15 cellular contexts compared by ENCODE assay signal in the genomic region with DNA sequence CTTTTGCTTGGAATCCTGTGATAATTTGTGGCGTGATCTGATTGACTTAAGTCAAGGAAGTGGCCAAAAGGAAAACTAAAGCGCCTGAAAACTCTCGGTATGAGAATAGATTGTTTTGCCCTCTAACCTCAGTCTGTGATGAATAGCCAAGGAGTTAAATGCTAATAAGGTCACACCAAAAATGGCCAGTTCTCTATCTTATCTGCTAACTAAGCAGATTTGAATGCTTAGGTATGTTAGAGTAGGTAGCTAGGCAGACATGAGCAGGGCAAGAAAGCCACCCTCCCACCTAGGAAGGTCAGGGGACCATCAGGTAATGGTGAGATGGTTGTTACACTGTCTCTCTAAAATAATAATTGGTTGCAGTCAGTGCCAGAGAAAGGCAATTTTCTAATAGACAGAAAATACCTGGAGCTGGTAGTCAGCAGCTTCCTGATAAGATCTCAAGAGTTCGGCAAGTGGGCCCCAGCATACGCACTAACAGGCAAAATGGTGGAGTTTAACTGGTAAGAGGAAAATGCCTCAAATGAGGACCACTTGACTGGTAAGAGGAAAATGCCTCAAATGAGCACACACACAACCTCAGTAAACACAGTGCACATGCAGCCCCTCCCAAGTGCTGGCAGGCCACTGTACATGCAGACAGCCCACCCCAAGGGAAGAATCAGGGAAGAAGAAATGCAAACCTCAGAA.
A peak's percentile ranks its signal among the peaks of the same experiment; 100 is the strongest.
DNase-seq lines count a peak whose midpoint lies in the region; ATAC-seq and TF ChIP-seq lines count a peak whose summit lies in the region.
"Had no signal": no experiment of that assay in that cellular context is flagged by ENCODE, and none has a peak within 500 bp of the region (broad histone marks: within the 10 kb centered on the region; RNA-seq: fewer than 3 reads in every experiment).

No MANE protein-coding gene starts in this region.

- H2BK20ac ChIP-seq in IMR-90 (ENCODE audit: low read depth, low read length): no peak overlapping the region

- no peak overlapping the region for H3K56ac ChIP-seq in IMR-90 (ENCODE audit: extremely low read depth, insufficient read depth, low read length)

- TF ChIP-seq CTCF in IMR-90 (conservative IDR thresholded peaks at IDR 0.05; ENCODE audit: low read depth, low read length) (no peak), left lung (IDR thresholded peaks at IDR 0.05) (no peak), nephron progenitor cell (IDR thresholded peaks at IDR 0.05) (no peak), WERI-Rb-1 (IDR thresholded peaks at IDR 0.05; ENCODE audit: low read depth, low read length) (no peak)

- no peak overlapping the region for H2AK5ac ChIP-seq in IMR-90 (ENCODE audit: low read depth, low read length)

- no peak for TF ChIP-seq POLR2A in IMR-90 (IDR thresholded peaks at IDR 0.05; ENCODE audit: low read depth, low read length)

- H3K27ac ChIP-seq in IMR-90 (ENCODE audit: insufficient read depth, low read length) (no peak overlapping the region), left lung (peak overlapping the region; percentile 42 to 69), WERI-Rb-1 (no peak overlapping the region), right cardiac atrium (ENCODE audit: low read length) (no peak overlapping the region)
- H3K27ac ChIP-seq: C4-2B had no signal

- H3K36me3 ChIP-seq in IMR-90 (ENCODE audit: control insufficient read depth, insufficient read depth, low read length) (no peaks in the 10 kb centered on the region), left lung (no peaks in the 10 kb centered on the region), WERI-Rb-1 (no peaks in the 10 kb centered on the region)
- H3K36me3 ChIP-seq: BE2C had no signal

- no peak overlapping the region for H3K14ac ChIP-seq in IMR-90 (replicated peaks; ENCODE audit: low read depth, low read length)

- CTCF ChIA-PET in IMR-90 (lab: Yijun Ruan, JAX): no interaction called here

- no peaks in the 10 kb centered on the region for H3K79me1 ChIP-seq in IMR-90 (ENCODE audit: low read depth in 1 of 2, low read length in 2 of 2)

- BruUV-seq in IMR-90 (replicated peaks; lab: Mats Ljungman, UMichigan): no TSS peak

- no peak overlapping the region for H2AK9ac ChIP-seq in IMR-90 (replicated peaks; ENCODE audit: low read depth, low read length, poor library complexity)

- intact Hi-C loops in IMR-90 (cut with micrococcal nuclease) (no loop called here), left lung (cut with DNase I) (no loop called here), right cardiac atrium (cut with DNase I) (no loop called here)

- WGBS in IMR-90 (ENCODE audit: extremely low coverage in 2 of 2, insufficient read length in 1 of 2), 2 experiments: 60% methylated on average over 2 of the region's 5 CpGs; no CpG with 5 or more reads in 1 of the 2 experiments
- WGBS in right cardiac atrium: 74% methylated on average over 5 of the region's 5 CpGs

- ATAC-seq in IMR-90 (ENCODE audit: low read depth) (no peak), left lung (peak; percentile 80), GM21737 (IDR thresholded peaks at IDR 0.05; ENCODE audit: unreplicated experiment) (no peak), right cardiac atrium (no peak), HG03280 (IDR thresholded peaks at IDR 0.05; ENCODE audit: unreplicated experiment) (no peak)
- ATAC-seq: GM12878 had no signal

- H3K23ac ChIP-seq in IMR-90 (ENCODE audit: low read depth, low read length): no peak overlapping the region

- no peak overlapping the region for H2BK120ac ChIP-seq in IMR-90 (ENCODE audit: low read depth, low read length)

- H3K27me3 ChIP-seq in IMR-90 (ENCODE audit: control insufficient read depth, insufficient read depth, low read length) (no peaks in the 10 kb centered on the region), left lung (no peaks in the 10 kb centered on the region), WERI-Rb-1 (ENCODE audit: insufficient read depth, low read depth, severe bottlenecking) (peaks cover 74% of the 10 kb centered on the region), right cardiac atrium (ENCODE audit: control insufficient read depth, insufficient read depth) (no peaks in the 10 kb centered on the region)
- H3K27me3 ChIP-seq: BE2C had no signal

- in situ Hi-C loops in IMR-90 (cut with MboI; ENCODE audit: low sequenced_read_pairs): no loop called here

- TF ChIP-seq RAD21 in IMR-90 (IDR thresholded peaks at IDR 0.05; ENCODE audit: low read length): no peak

- no peak overlapping the region for H3K4me2 ChIP-seq in IMR-90 (ENCODE audit: low read depth, low read length)

- no peak overlapping the region for H3K4ac ChIP-seq in IMR-90 (ENCODE audit: low read depth, low read length)

- H4K91ac ChIP-seq in IMR-90 (ENCODE audit: insufficient read depth, low read depth, low read length): no peak overlapping the region

- no peaks in the 10 kb centered on the region for H4K20me1 ChIP-seq in IMR-90 (ENCODE audit: insufficient read depth, low read length)

- H3K9ac ChIP-seq in IMR-90 (ENCODE audit: low read depth, low read length): no peak overlapping the region

- no peak overlapping the region for H3K4me3 Mint-ChIP-seq in nephron progenitor cell
- H3K4me3 Mint-ChIP-seq: CD4-positive, alpha-beta memory T cell; HFFc6 had no signal

- POLR2A ChIA-PET in IMR-90 (lab: Charles Lee; ENCODE audit: unreplicated experiment): no interaction called here

- DNase-seq in IMR-90 (no peak), NCI-H1105 treated with DMSO at 0.1 percent for 48 hours (lab: John Stamatoyannopoulos, UW) (peak; percentile 62), left lung (peak; percentile 51 to 73), nephron progenitor cell (no peak), WERI-Rb-1 (no peak), right cardiac atrium (no peak)
- DNase-seq: BE2C; CD4-positive, alpha-beta memory T cell; DMS79; HCEC 1CT; HFFc6 had no signal

- no peak overlapping the region for H3K4me3 ChIP-seq in IMR-90 (ENCODE audit: insufficient read depth, low read depth, low read length)
- no peak overlapping the region for H3K4me3 ChIP-seq in left lung
- H3K4me3 ChIP-seq in WERI-Rb-1 (ENCODE audit: low read depth, low read length): no peak overlapping the region
- no peak overlapping the region for H3K4me3 ChIP-seq in right cardiac atrium (ENCODE audit: low read length)
- H3K4me3 ChIP-seq: GM12878 had no signal

- H3K4me1 ChIP-seq in IMR-90 (ENCODE audit: control insufficient read depth, insufficient read depth, low read length) (no peaks in the 10 kb centered on the region), left lung (peaks cover 0 to 6% of the 10 kb centered on the region in 2 donors), right cardiac atrium (ENCODE audit: control insufficient read depth, insufficient read depth, low read length) (no peaks in the 10 kb centered on the region)
- H3K4me1 ChIP-seq: BE2C had no signal

- peaks cover 4% of the 10 kb centered on the region for H3K4me1 Mint-ChIP-seq in nephron progenitor cell
- H3K4me1 Mint-ChIP-seq: CD4-positive, alpha-beta memory T cell had no signal

- H3K9me3 ChIP-seq in IMR-90 (ENCODE audit: control insufficient read depth, insufficient read depth, low read length): peaks cover 18% of the 10 kb centered on the region
- no peaks in the 10 kb centered on the region for H3K9me3 ChIP-seq in left lung
- H3K9me3 ChIP-seq in WERI-Rb-1 (ENCODE audit: severe bottlenecking): no peaks in the 10 kb centered on the region
- H3K9me3 ChIP-seq in right cardiac atrium (ENCODE audit: control insufficient read depth, low read length): no peaks in the 10 kb centered on the region
- H3K9me3 ChIP-seq: BE2C had no signal

- H3K9me1 ChIP-seq in IMR-90 (ENCODE audit: insufficient read depth, low read length): no peaks in the 10 kb centered on the region

- no peak overlapping the region for H2BK5ac ChIP-seq in IMR-90 (ENCODE audit: low read depth, low read length, poor library complexity, severe bottlenecking)

- dilution Hi-C loops in IMR-90 (cut with HindIII; ENCODE audit: low sequenced_read_pairs, unreplicated experiment): no loop called here

- peak overlapping the region; percentile 68 for H3K27ac Mint-ChIP-seq in nephron progenitor cell
- H3K27ac Mint-ChIP-seq: CD4-positive, alpha-beta memory T cell; HFFc6 had no signal

- H3K27me3 Mint-ChIP-seq in nephron progenitor cell (ENCODE audit: low read depth, poor library complexity): peaks cover 4% of the 10 kb centered on the region
- H3K27me3 Mint-ChIP-seq: CD4-positive, alpha-beta memory T cell had no signal

- no peak overlapping the region for H4K8ac ChIP-seq in IMR-90 (ENCODE audit: low read depth in 2 of 2, low read length in 2 of 2)

- H3K18ac ChIP-seq in IMR-90 (ENCODE audit: low read depth, low read length): no peak overlapping the region

- H3K9me3 Mint-ChIP-seq in nephron progenitor cell: no peaks in the 10 kb centered on the region

- no peak overlapping the region for H2AFZ ChIP-seq in IMR-90 (replicated peaks; ENCODE audit: low read length, poor library complexity)

- H4K5ac ChIP-seq in IMR-90 (ENCODE audit: low read depth, low read length): no peak overlapping the region

- no peaks in the 10 kb centered on the region for H3K36me3 Mint-ChIP-seq in nephron progenitor cell (ENCODE audit: low read depth)
- H3K36me3 Mint-ChIP-seq: CD4-positive, alpha-beta memory T cell had no signal

- H2BK15ac ChIP-seq in IMR-90 (ENCODE audit: low read depth, low read length): no peak overlapping the region

TF ChIP-seq in IMR-90, 13 proteins besides CTCF, POLR2A, EP300 and RAD21:
- no peak for TF ChIP-seq SMC3 (IDR thresholded peaks at IDR 0.05; ENCODE audit: low read depth, low read length)
- peak; percentile 40 for TF ChIP-seq MAFK (IDR thresholded peaks at IDR 0.05; ENCODE audit: low read depth, low read length)

Comparison
In these comparisons a context has a peak if more than half of its experiments do, and no peak if none do; other contexts are left out.
1. DNase-seq: peak in NCI-H1105 treated with DMSO at 0.1 percent for 48 hours (single experiment) and left lung (2 of 2); none in IMR-90 (single experiment), nephron progenitor cell (single experiment), WERI-Rb-1 (single experiment) and right cardiac atrium (0 of 3).
2. H3K27ac ChIP-seq: peak in left lung (2 of 2); none in IMR-90 (single experiment), WERI-Rb-1 (single experiment) and right cardiac atrium (single experiment).